8 cellular contexts compared by ENCODE assay signal in the genomic region with DNA sequence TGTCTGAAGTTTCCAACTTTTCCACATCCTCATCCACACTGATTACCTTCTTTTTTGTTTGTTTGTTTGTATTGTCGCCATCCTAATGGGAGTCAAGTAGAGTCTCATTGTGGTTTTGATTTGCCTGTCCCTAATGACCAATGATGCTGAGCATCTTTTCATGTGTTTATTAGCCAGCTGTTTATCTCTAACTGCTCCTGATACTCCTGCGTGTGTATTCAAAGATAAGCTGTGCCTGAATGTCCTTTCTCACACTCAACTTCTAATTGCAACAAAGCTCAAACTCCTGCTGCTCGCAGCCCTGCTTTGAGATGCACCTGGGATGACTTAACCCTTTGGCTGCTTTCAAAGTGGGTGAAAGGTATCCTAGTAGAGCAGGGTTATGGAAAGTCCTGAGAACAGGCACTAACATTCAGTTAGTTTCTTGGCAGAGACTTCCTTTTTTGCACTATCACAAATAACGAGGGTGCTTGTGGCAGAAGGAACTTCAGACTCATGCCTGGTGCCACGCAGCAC.
DNase-seq lines count a peak whose midpoint lies in the region; ATAC-seq and TF ChIP-seq lines count a peak whose summit lies in the region.
"Not testable (repeated sequence)": the region's sequence is repeated elsewhere in the genome, so short reads cannot be mapped to it uniquely, and the experiment has no call there.

No MANE protein-coding gene starts in this region.

- H3K79me1 ChIP-seq in H9 (ENCODE audit: insufficient read depth, low read depth, low read length, poor library complexity, severe bottlenecking) = not testable (repeated sequence)

- H2AFZ ChIP-seq in H9 (ENCODE audit: low read length); OCI-LY1 (ENCODE audit: low read length): not testable (repeated sequence)

- H4K20me1 ChIP-seq in H9 (ENCODE audit: control insufficient read depth, insufficient read depth, insufficient read length); OCI-LY1 (ENCODE audit: insufficient read depth, low read length): not testable (repeated sequence)

- H3K4ac ChIP-seq in H9 (ENCODE audit: low read depth, low read length) = not testable (repeated sequence)

- no CpG with 5 or more reads among the region's 5 CpGs for WGBS in H9 (ENCODE audit: extremely low coverage, insufficient read length, low lambda C conversion rate)
- no CpG with 5 or more reads among the region's 5 CpGs for WGBS in iPS DF 6.9 (ENCODE audit: insufficient coverage, insufficient read length)

- H3K27me3 Mint-ChIP-seq in H9 (ENCODE audit: low read depth); WTC11 (ENCODE audit: low read depth); activated T-helper 17 cell treated with anti-CD3 and anti-CD28 coated beads, Interleukin-2, amount 50 U/mL, for 72 hours; osteocyte (ENCODE audit: unreplicated experiment): not testable (repeated sequence)

- not testable (repeated sequence) for H3K4me1 Mint-ChIP-seq in H9; WTC11; activated T-helper 17 cell treated with anti-CD3 and anti-CD28 coated beads, Interleukin-2, amount 50 U/mL, for 72 hours; osteocyte (ENCODE audit: unreplicated experiment)

- not testable (repeated sequence) for H3K18ac ChIP-seq in H9 (ENCODE audit: insufficient read length, low read depth, low read length)

- not testable (repeated sequence) for TF ChIP-seq CTCF in H9 (conservative IDR thresholded peaks at IDR 0.05); OCI-LY1 (IDR thresholded peaks at IDR 0.05; ENCODE audit: low read length); WTC11 (IDR thresholded peaks at IDR 0.05); astrocyte of the spinal cord (IDR thresholded peaks at IDR 0.05; ENCODE audit: low read depth, low read length); osteocyte (IDR thresholded peaks at IDR 0.05)

- H3K79me2 ChIP-seq in H9 (ENCODE audit: insufficient read depth, low read length); OCI-LY1 (ENCODE audit: insufficient read depth, low read length): not testable (repeated sequence)

- not testable (repeated sequence) for H3K4me3 Mint-ChIP-seq in H9; WTC11; osteocyte (ENCODE audit: unreplicated experiment)
- H3K4me3 Mint-ChIP-seq in activated T-helper 17 cell treated with anti-CD3 and anti-CD28 coated beads, Interleukin-2, amount 50 U/mL, for 72 hours = peak overlapping the region; percentile 34

- H3K4me3 ChIP-seq in OCI-LY1 (ENCODE audit: low read depth, low read length, poor library complexity, severe bottlenecking); astrocyte of the spinal cord (ENCODE audit: low read depth, low read length); iPS DF 6.9 (ENCODE audit: low read length): not testable (repeated sequence)

- not testable (repeated sequence) for H3K9me3 ChIP-seq in H9 (ENCODE audit: control insufficient read depth, low read depth, low read length); OCI-LY1 (ENCODE audit: low read length); iPS DF 6.9 (ENCODE audit: control insufficient read depth, insufficient read depth, low read length)

- not testable (repeated sequence) for H2AK5ac ChIP-seq in H9 (ENCODE audit: insufficient read length, low read length)

- POLR2A ChIA-PET in WTC11 (lab: Charles Lee) = not testable (repeated sequence)

- not testable (repeated sequence) for H3K27ac ChIP-seq in H9 (ENCODE audit: insufficient read length, low read depth, low read length); iPS DF 6.9 (ENCODE audit: low read length)
- H3K27ac ChIP-seq in OCI-LY1 (ENCODE audit: low read depth, low read length, poor library complexity, severe bottlenecking) = peak overlapping the region; percentile 70

- H3K36me3 ChIP-seq in OCI-LY1 (ENCODE audit: insufficient read depth, low read length); iPS DF 6.9 (ENCODE audit: control insufficient read depth, insufficient read depth, low read length): not testable (repeated sequence)

- not testable (repeated sequence) for H3T11ph ChIP-seq in H9 (ENCODE audit: low read length)

- H3K36me3 Mint-ChIP-seq in H9 (ENCODE audit: insufficient read depth in 1 of 3, low read depth in 3 of 3); WTC11; activated T-helper 17 cell treated with anti-CD3 and anti-CD28 coated beads, Interleukin-2, amount 50 U/mL, for 72 hours (ENCODE audit: low read depth); osteocyte (ENCODE audit: unreplicated experiment): not testable (repeated sequence)

- H4K8ac ChIP-seq in H9 (replicated peaks; ENCODE audit: insufficient read length, low read depth, low read length) = not testable (repeated sequence)

- H3K9ac ChIP-seq in H9 (ENCODE audit: extremely low read depth, insufficient read length, low read length); OCI-LY1 (ENCODE audit: low read length): not testable (repeated sequence)

- H3K4me2 ChIP-seq in H9 (ENCODE audit: insufficient read depth, insufficient read length, low read length); OCI-LY1 (ENCODE audit: low read length): not testable (repeated sequence)

- CTCF ChIA-PET in WTC11 (lab: Charles Lee) = not testable (repeated sequence)

- H4K91ac ChIP-seq in H9 (ENCODE audit: insufficient read length, low read depth, low read length) = not testable (repeated sequence)

- H3K9me2 ChIP-seq in OCI-LY1 (ENCODE audit: low read depth, low read length) = not testable (repeated sequence)

- not testable (repeated sequence) for H2BK12ac ChIP-seq in H9 (ENCODE audit: insufficient read length, low read depth, low read length)

- H3K56ac ChIP-seq in H9 (ENCODE audit: insufficient read length, low read depth, low read length) = not testable (repeated sequence)

- H4K5ac ChIP-seq in H9 (ENCODE audit: insufficient read length, low read depth, low read length) = not testable (repeated sequence)

- not testable (repeated sequence) for H3K23me2 ChIP-seq in H9 (ENCODE audit: insufficient read length, low read depth, low read length, poor library complexity, severe bottlenecking)

- H3F3A ChIP-seq in OCI-LY1 (ENCODE audit: insufficient read depth, low read length) = not testable (repeated sequence)

- H2BK120ac ChIP-seq in H9 (ENCODE audit: low read depth, low read length, poor library complexity, severe bottlenecking) = not testable (repeated sequence)

- not testable (repeated sequence) for H3K27me3 ChIP-seq in H9 (ENCODE audit: insufficient read depth, low read length); OCI-LY1 (ENCODE audit: insufficient read depth, low read length); iPS DF 6.9 (ENCODE audit: control insufficient read depth, insufficient read depth, low read length)

- H2BK5ac ChIP-seq in H9 (ENCODE audit: insufficient read length, low read length) = not testable (repeated sequence)

- H3K9me3 Mint-ChIP-seq in H9; WTC11; activated T-helper 17 cell treated with anti-CD3 and anti-CD28 coated beads, Interleukin-2, amount 50 U/mL, for 72 hours; osteocyte (ENCODE audit: unreplicated experiment): not testable (repeated sequence)

- H3K27ac Mint-ChIP-seq in H9 (peak overlapping the region in 2 of 3 experiments; percentile 4 to 92; a peak in 2 of 7 replicates), WTC11 (peak overlapping the region; percentile 1; the same call in 1 of the 2 replicates), osteocyte (ENCODE audit: unreplicated experiment) (peak overlapping the region; percentile 44)
- H3K27ac Mint-ChIP-seq in activated T-helper 17 cell treated with anti-CD3 and anti-CD28 coated beads, Interleukin-2, amount 50 U/mL, for 72 hours = not testable (repeated sequence)

- in situ Hi-C loops in astrocyte of the spinal cord (cut with HindIII; ENCODE audit: low sequenced_read_pairs) = not testable (repeated sequence)

- H3K23ac ChIP-seq in H9 (ENCODE audit: insufficient read length, low read depth, low read length) = not testable (repeated sequence)

- peak; percentile 9 for DNase-seq in A172 (ENCODE audit: low spot score)
- DNase-seq in H9 = peak; percentile 46
- not testable (repeated sequence) for DNase-seq in WTC11 (ENCODE audit: low spot score); osteocyte (ENCODE audit: extremely low spot score, unreplicated experiment)
- peak; percentile 0 for DNase-seq in astrocyte of the spinal cord (ENCODE audit: low read depth, low spot score)
- DNase-seq in iPS DF 6.9 (ENCODE audit: low read depth, low spot score) = peak; percentile 16

- H2BK15ac ChIP-seq in H9 (ENCODE audit: low read depth, low read length) = not testable (repeated sequence)

- H2BK20ac ChIP-seq in H9 (ENCODE audit: low read depth, low read length, poor library complexity, severe bottlenecking) = not testable (repeated sequence)

- peak; percentile 87 for ATAC-seq in WTC11
- ATAC-seq in activated T-helper 17 cell treated with anti-CD3 and anti-CD28 coated beads, Interleukin-2, amount 50 U/mL, for 72 hours (replicated peaks) = not testable (repeated sequence)

- H3K14ac ChIP-seq in H9 (ENCODE audit: insufficient read depth, low read length) = not testable (repeated sequence)

- H3K4me1 ChIP-seq in H9 (ENCODE audit: insufficient read depth, low read length); OCI-LY1 (ENCODE audit: insufficient read depth, low read length, severe bottlenecking); iPS DF 6.9 (ENCODE audit: control insufficient read depth, insufficient read depth, low read length): not testable (repeated sequence)
